Comparison of ENCODE assay signal across 8 cellular contexts in the genomic region with DNA sequence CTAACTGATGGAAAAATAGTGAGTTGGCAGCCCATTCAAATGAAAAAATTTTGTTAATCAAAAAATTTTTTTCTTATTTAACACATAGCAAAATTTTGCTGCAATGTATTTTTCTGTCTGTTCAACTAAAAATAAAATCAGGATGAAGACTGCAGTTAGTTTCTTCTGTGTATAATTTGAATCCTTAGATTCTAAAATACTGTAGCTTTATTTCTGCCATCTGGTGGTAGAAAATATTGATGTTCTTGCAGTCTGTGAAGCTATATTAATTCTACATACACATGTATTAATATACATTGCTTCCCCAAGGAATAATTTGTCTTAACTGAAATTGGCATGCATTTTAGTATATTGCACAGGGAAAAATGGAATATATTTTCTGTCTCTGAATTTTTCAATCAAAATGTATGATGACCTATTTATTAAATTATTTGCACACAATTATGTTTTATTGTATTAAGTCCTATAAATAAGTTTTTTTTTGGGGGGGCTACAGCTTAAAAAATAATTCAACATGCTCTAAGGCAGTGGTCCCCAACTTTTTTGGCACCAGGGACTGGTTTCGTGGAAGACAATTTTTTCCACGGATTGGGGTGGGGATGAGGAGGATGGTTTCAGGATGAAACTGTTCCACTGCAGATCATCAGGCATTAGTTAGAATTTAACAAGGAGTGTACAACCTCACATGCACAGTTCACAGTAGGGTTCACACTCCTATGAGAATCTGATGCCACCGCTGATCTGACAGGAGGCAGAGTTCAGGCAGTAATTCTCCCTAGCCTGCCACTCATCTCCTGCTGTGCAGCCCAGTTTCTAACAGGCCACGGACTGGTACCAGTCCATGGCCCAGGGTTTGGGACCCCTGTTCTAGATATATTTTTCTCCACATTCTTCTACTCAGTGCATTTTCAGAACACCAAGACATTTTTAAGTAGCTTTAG.
DNase-seq lines count a peak whose midpoint lies in the region; ATAC-seq and TF ChIP-seq lines count a peak whose summit lies in the region.

No MANE protein-coding gene starts in this region.

- no peak overlapping the region for H3K4me3 ChIP-seq in AG10803 (ENCODE audit: low read length)

- peak; percentile 56 for DNase-seq in AG10803 (ENCODE audit: low read depth)
- peak; percentile 76 for DNase-seq in HT-29 (ENCODE audit: low spot score)
- peak; percentile 20 for DNase-seq in SKM-1 treated with dmso at 0.1 percent for 144 hours (lab: John Stamatoyannopoulos, UW; ENCODE audit: unreplicated experiment)
- DNase-seq in iris pigment epithelial cell (ENCODE audit: low read depth), result peak; percentile 50
- no peak for DNase-seq in NCI-H2196 (lab: John Stamatoyannopoulos, UW; ENCODE audit: unreplicated experiment)

- ATAC-seq in HG02588 (IDR thresholded peaks at IDR 0.05; ENCODE audit: unreplicated experiment) (no peak), HG03354 (IDR thresholded peaks at IDR 0.05; ENCODE audit: poor library complexity, severe bottlenecking, unreplicated experiment) (no peak), HG03378 (IDR thresholded peaks at IDR 0.05; ENCODE audit: unreplicated experiment) (no peak)

- TF ChIP-seq CTCF in AG10803 (conservative IDR thresholded peaks at IDR 0.05; ENCODE audit: low read length), result peak; percentile 65
